In the genomic region with DNA sequence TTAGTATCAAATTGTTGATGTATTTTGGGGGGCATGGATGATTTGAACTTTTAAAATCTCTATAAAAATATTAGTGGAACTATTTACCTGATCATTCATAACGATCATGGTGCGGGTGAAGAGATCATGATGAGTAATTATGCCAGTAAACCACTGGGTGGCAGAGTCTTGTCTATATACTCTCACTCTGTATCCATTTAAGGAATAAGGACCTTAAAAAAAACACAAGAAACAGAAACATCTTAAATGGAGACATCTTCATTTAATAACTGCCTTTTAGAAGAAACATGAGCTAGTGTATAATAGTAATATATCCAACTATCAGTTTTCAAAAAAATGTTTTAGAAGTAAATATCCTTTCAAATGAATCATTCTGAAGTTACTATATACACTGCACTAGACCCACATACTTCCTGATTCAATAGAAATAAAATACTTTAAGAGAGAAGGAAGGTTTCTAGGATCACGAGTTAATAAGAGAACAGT, we compare ENCODE assay signal across 8 cellular contexts.
DNase-seq lines count a peak whose midpoint lies in the region; ATAC-seq and TF ChIP-seq lines count a peak whose summit lies in the region.

No MANE protein-coding gene starts in this region.

- peak; percentile 62 for ATAC-seq in GM18519 (IDR thresholded peaks at IDR 0.05; ENCODE audit: low FRiP score, unreplicated experiment)
- peak; percentile 66 for ATAC-seq in HG02943 (IDR thresholded peaks at IDR 0.05; ENCODE audit: low read depth, unreplicated experiment)
- ATAC-seq in stimulated activated effector memory CD8-positive, alpha-beta T cell treated with anti-CD3 and anti-CD28 coated beads, Interleukin-12 subunit alpha, Interleukin-12 subunit beta, amount 100 ng/mL, for 72 hours, result peak; percentile 89

- TF ChIP-seq CTCF in right atrium auricular region (IDR thresholded peaks at IDR 0.05), result peak; percentile 58 to 75

- POLR2A ChIA-PET in CD8-positive, alpha-beta memory T cell (lab: Charles Lee), result interaction anchor here (1.2 kb wide), 1 partner anchor 412 kb away, joined by 3 read pairs; no protein-coding TSS in a partner anchor

- peak overlapping the region in 6 of 8 donors; percentile 1 to 85 (median 48) for H3K27ac Mint-ChIP-seq in CD8-positive, alpha-beta memory T cell
- H3K27ac Mint-ChIP-seq in stimulated activated effector memory CD8-positive, alpha-beta T cell treated with anti-CD3 and anti-CD28 coated beads, Interleukin-12 subunit alpha, Interleukin-12 subunit beta, amount 100 ng/mL, for 72 hours, result peak overlapping the region; percentile 76

- no peak overlapping the region for H3K27ac ChIP-seq in CD8-positive, alpha-beta memory T cell (ENCODE audit: low read depth, low read length)
- no peak overlapping the region for H3K27ac ChIP-seq in right atrium auricular region

- H3K36me3 ChIP-seq in CD8-positive, alpha-beta memory T cell (ENCODE audit: insufficient read depth, low read length), result peaks cover 6% of the 10 kb centered on the region
- H3K36me3 ChIP-seq in right atrium auricular region, result peaks cover 8% of the 10 kb centered on the region

- H3K4me1 Mint-ChIP-seq in CD8-positive, alpha-beta memory T cell, result peaks cover 52 to 61% (median 56%) of the 10 kb centered on the region in 3 donors
- peaks cover 50% of the 10 kb centered on the region for H3K4me1 Mint-ChIP-seq in stimulated activated effector memory CD8-positive, alpha-beta T cell treated with anti-CD3 and anti-CD28 coated beads, Interleukin-12 subunit alpha, Interleukin-12 subunit beta, amount 100 ng/mL, for 72 hours

- no peaks in the 10 kb centered on the region for H3K9me3 Mint-ChIP-seq in CD8-positive, alpha-beta memory T cell
- no peaks in the 10 kb centered on the region for H3K9me3 Mint-ChIP-seq in stimulated activated effector memory CD8-positive, alpha-beta T cell treated with anti-CD3 and anti-CD28 coated beads, Interleukin-12 subunit alpha, Interleukin-12 subunit beta, amount 100 ng/mL, for 72 hours

- H3K4me1 ChIP-seq in CD8-positive, alpha-beta memory T cell (ENCODE audit: insufficient read depth, low read length), result peaks cover 27% of the 10 kb centered on the region
- peaks cover 0 to 39% of the 10 kb centered on the region in 2 donors for H3K4me1 ChIP-seq in right atrium auricular region

- DNase-seq in CD8-positive, alpha-beta memory T cell, result peak in 2 of 5 donors; percentile 48 to 58
- peak; percentile 8 for DNase-seq in NCI-H2196 (lab: John Stamatoyannopoulos, UW; ENCODE audit: unreplicated experiment)
- peak; percentile 41 for DNase-seq in amniotic stem cell (lab: John Stamatoyannopoulos, UW)
- DNase-seq in right atrium auricular region (ENCODE audit: low spot score), result no peak
- no peak for DNase-seq in stimulated activated effector memory CD8-positive, alpha-beta T cell treated with anti-CD3 and anti-CD28 coated beads, Interleukin-12 subunit alpha, Interleukin-12 subunit beta, amount 100 ng/mL, for 72 hours (ENCODE audit: low spot score in 2 of 2)
- DNase-seq in ecto neural progenitor cell (ENCODE audit: low spot score), result no peak

- CTCF ChIA-PET in CD8-positive, alpha-beta memory T cell (lab: Charles Lee), result interaction anchor here (0.7 to 3.4 kb wide), 11 partner anchors 8 to 504 kb away, joined by 3 to 22 read pairs (median 6); no protein-coding TSS in a partner anchor

- no peaks in the 10 kb centered on the region for H3K27me3 ChIP-seq in CD8-positive, alpha-beta memory T cell (ENCODE audit: insufficient read depth, low read length, poor library complexity, severe bottlenecking)
- H3K27me3 ChIP-seq in right atrium auricular region, result no peaks in the 10 kb centered on the region

- peak overlapping the region in 1 of 7 donors; percentile 5 for H3K4me3 Mint-ChIP-seq in CD8-positive, alpha-beta memory T cell
- peak overlapping the region; percentile 21 for H3K4me3 Mint-ChIP-seq in stimulated activated effector memory CD8-positive, alpha-beta T cell treated with anti-CD3 and anti-CD28 coated beads, Interleukin-12 subunit alpha, Interleukin-12 subunit beta, amount 100 ng/mL, for 72 hours

- H3K27me3 Mint-ChIP-seq in CD8-positive, alpha-beta memory T cell, result peaks cover 0 to 2% of the 10 kb centered on the region in 2 donors

- peaks cover 1 to 35% (median 9%) of the 10 kb centered on the region in 3 donors for H3K36me3 Mint-ChIP-seq in CD8-positive, alpha-beta memory T cell
- peaks cover 50% of the 10 kb centered on the region for H3K36me3 Mint-ChIP-seq in stimulated activated effector memory CD8-positive, alpha-beta T cell treated with anti-CD3 and anti-CD28 coated beads, Interleukin-12 subunit alpha, Interleukin-12 subunit beta, amount 100 ng/mL, for 72 hours

- no peak overlapping the region for H3K4me3 ChIP-seq in CD8-positive, alpha-beta memory T cell (ENCODE audit: low read length)
- H3K4me3 ChIP-seq in right atrium auricular region, result no peak overlapping the region

- no peaks in the 10 kb centered on the region for H3K9me3 ChIP-seq in CD8-positive, alpha-beta memory T cell (ENCODE audit: low read length)
- H3K9me3 ChIP-seq in right atrium auricular region, result no peaks in the 10 kb centered on the region

Comparison
In these comparisons a context has a peak if more than half of its experiments do, and no peak if none do; other contexts are left out.
1. DNase-seq: peak in NCI-H2196 (single experiment) and amniotic stem cell (single experiment); none in right atrium auricular region (single experiment), stimulated activated effector memory CD8-positive, alpha-beta T cell treated with anti-CD3 and anti-CD28 coated beads, Interleukin-12 subunit alpha, Interleukin-12 subunit beta, amount 100 ng/mL, for 72 hours (0 of 2) and ecto neural progenitor cell (single experiment).
2. Peak in every context shown above with its lines, with median percentiles within 50 percentile points of each other: ATAC-seq.